Comparison of ENCODE assay signal across 20 cellular contexts in the genomic region with DNA sequence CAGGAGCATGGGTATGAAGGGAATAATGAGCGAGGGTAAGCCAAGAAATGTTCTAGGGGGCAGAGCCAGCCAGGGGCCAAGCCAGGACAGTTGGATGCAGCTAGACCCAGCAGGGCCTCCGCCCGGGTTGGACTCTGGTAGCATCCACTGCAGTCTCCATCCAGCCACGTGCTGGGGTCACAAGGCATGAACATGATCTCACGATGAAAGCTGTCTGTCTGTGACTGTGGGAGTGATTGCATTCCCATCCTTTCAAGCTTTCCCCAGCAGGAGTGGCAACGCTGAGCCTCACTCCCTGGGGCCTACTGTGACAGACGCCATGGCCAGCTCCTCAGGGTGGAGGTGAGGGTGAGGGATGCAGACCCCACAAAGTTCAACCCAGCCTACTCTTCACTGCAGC. TPM values are rescaled to one million over a fixed set of nuclear protein-coding genes. Genes with fewer than 3 reads are reported as not detected.
DNase-seq lines count a peak whose midpoint lies in the region; ATAC-seq, FAIRE-seq and TF ChIP-seq lines count a peak whose summit lies in the region.
"Had no signal": no experiment of that assay in that cellular context is flagged by ENCODE, and none has a peak within 500 bp of the region (broad histone marks: within the 10 kb centered on the region; RNA-seq: fewer than 3 reads in every experiment).

No MANE protein-coding gene starts in this region.

- FAIRE-seq in urothelium cell line (lab: Jason Lieb, UNC), result peak; percentile 86
- FAIRE-seq: A549, GM12878, GM19239 had no signal

- H3K27me3 Mint-ChIP-seq in stimulated activated naive CD8-positive, alpha-beta T cell treated with anti-CD3 and anti-CD28 coated beads, Interleukin-15, Interleukin-2, amounts not matched to agents 100 ng/mL and 50 ng/mL, for 24 hours, result peaks cover 3% of the 10 kb centered on the region
- peaks cover 5% of the 10 kb centered on the region for H3K27me3 Mint-ChIP-seq in endothelial cell (ENCODE audit: unreplicated experiment)

- no peak for DNase-seq in stimulated activated naive CD8-positive, alpha-beta T cell treated with anti-CD3 and anti-CD28 coated beads, Interleukin-15, Interleukin-2, amounts not matched to agents 100 U/mL and 50 U/mL, for 24 hours
- DNase-seq in endothelial cell (ENCODE audit: low spot score), result no peak
- DNase-seq in urothelium cell line (ENCODE audit: low spot score), result no peak
- no peak for DNase-seq in KG1 (lab: John Stamatoyannopoulos, UW)
- DNase-seq: AML-193; CD4-positive, alpha-beta T cell; CD8-positive, alpha-beta T cell; DMS 273 treated with DMSO at 0.1 percent for 48 hours; DMS153; DMS53; DMS79; DND-41; EL; GDM1 had no signal

- H3K27ac Mint-ChIP-seq in stimulated activated naive CD8-positive, alpha-beta T cell treated with anti-CD3 and anti-CD28 coated beads, Interleukin-15, Interleukin-2, amounts not matched to agents 100 ng/mL and 50 ng/mL, for 24 hours, result peak overlapping the region; percentile 39
- H3K27ac Mint-ChIP-seq in endothelial cell (ENCODE audit: unreplicated experiment), result no peak overlapping the region
- H3K27ac Mint-ChIP-seq: B cell; CD4-positive, alpha-beta T cell; CD8-positive, alpha-beta T cell had no signal

- H3K9me3 Mint-ChIP-seq in stimulated activated naive CD8-positive, alpha-beta T cell treated with anti-CD3 and anti-CD28 coated beads, Interleukin-15, Interleukin-2, amounts not matched to agents 100 ng/mL and 50 ng/mL, for 24 hours, result peaks cover 13% of the 10 kb centered on the region
- H3K9me3 Mint-ChIP-seq in endothelial cell (ENCODE audit: unreplicated experiment), result peaks cover 2% of the 10 kb centered on the region

- H3K36me3 Mint-ChIP-seq in stimulated activated naive CD8-positive, alpha-beta T cell treated with anti-CD3 and anti-CD28 coated beads, Interleukin-15, Interleukin-2, amounts not matched to agents 100 ng/mL and 50 ng/mL, for 24 hours (ENCODE audit: low read depth), result no peaks in the 10 kb centered on the region
- peaks cover 1% of the 10 kb centered on the region for H3K36me3 Mint-ChIP-seq in endothelial cell (ENCODE audit: low read depth, unreplicated experiment)
- H3K36me3 Mint-ChIP-seq: CD8-positive, alpha-beta T cell had no signal

- no peak overlapping the region for H3K4me3 Mint-ChIP-seq in stimulated activated naive CD8-positive, alpha-beta T cell treated with anti-CD3 and anti-CD28 coated beads, Interleukin-15, Interleukin-2, amounts not matched to agents 100 ng/mL and 50 ng/mL, for 24 hours
- H3K4me3 Mint-ChIP-seq in endothelial cell (ENCODE audit: unreplicated experiment), result peak overlapping the region; percentile 26
- H3K4me3 Mint-ChIP-seq: B cell; CD4-positive, alpha-beta T cell; CD8-positive, alpha-beta T cell had no signal

- H3K4me1 Mint-ChIP-seq in stimulated activated naive CD8-positive, alpha-beta T cell treated with anti-CD3 and anti-CD28 coated beads, Interleukin-15, Interleukin-2, amounts not matched to agents 100 ng/mL and 50 ng/mL, for 24 hours (ENCODE audit: low read depth), result no peaks in the 10 kb centered on the region
- H3K4me1 Mint-ChIP-seq in endothelial cell (ENCODE audit: unreplicated experiment), result peaks cover 11% of the 10 kb centered on the region
- H3K4me1 Mint-ChIP-seq: B cell had no signal

- no peak for ATAC-seq in stimulated activated naive CD8-positive, alpha-beta T cell treated with anti-CD3 and anti-CD28 coated beads, Interleukin-15, Interleukin-2, amounts not matched to agents 100 U/mL and 50 U/mL, for 24 hours
- no peak for ATAC-seq in HG02885 (IDR thresholded peaks at IDR 0.05; ENCODE audit: poor library complexity, unreplicated experiment)
- ATAC-seq: A549; CD8-positive, alpha-beta T cell; GM12878 had no signal

- no peak for TF ChIP-seq CTCF in endothelial cell (IDR thresholded peaks at IDR 0.05; ENCODE audit: unreplicated experiment)

RNA-seq across cellular contexts. Expression of a gene that starts 47.8 kb away (rescaled TPM):
- total RNA-seq in endothelial cell (ENCODE audit: unreplicated experiment), result 0.28 TPM
- total RNA-seq: CD4-positive, alpha-beta T cell; CD8-positive, alpha-beta T cell; GM12878 had no signal
